Comparison of ENCODE assay signal across 25 cellular contexts in the genomic region with DNA sequence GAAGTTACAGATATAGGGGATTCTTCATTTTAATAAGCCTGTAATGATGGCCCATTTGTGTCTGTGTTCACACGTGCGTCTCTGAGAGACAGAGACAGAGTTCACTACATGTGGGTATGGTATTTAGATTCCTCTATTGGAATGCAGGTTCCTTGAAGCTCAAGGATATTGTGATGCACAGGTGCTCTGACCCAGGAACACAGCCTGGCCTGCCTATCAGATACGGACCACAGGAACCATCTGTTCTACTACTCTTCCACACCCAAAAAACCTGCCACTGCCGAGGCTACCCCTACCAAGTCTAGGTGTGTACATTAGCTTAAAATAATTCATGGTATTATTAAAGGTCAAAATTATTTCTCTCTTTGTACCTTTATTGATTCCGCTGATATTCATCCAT.
"Had no signal": no experiment of that assay in that cellular context is flagged by ENCODE, and none has a peak within 500 bp of the region (broad histone marks: within the 10 kb centered on the region; RNA-seq: fewer than 3 reads in every experiment).

No MANE protein-coding gene starts in this region.

- H3K4me1 ChIP-seq: colonic mucosa, heart left ventricle had no signal

- H3K36me3 ChIP-seq: brain microvascular endothelial cell, colonic mucosa, heart left ventricle had no signal

- H3K9me3 ChIP-seq: colonic mucosa, heart left ventricle had no signal

- ATAC-seq: activated naive CD4-positive, alpha-beta T cell treated with anti-CD3 and anti-CD28 coated beads, Interleukin-2, amount 50 U/mL, for 72 hours; activated T-cell treated with anti-CD3 and anti-CD28 coated beads, Interleukin-2, amount 50 U/mL, for 72 hours; esophagus mucosa; heart left ventricle; WTC11 had no signal

- DNase-seq: activated CD4-positive, alpha-beta memory T cell treated with anti-CD3 and anti-CD28 coated beads, Interleukin-2, amount 10 ng/mL, durations not matched to agents 7 days and 5 days; activated CD4-positive, alpha-beta T cell treated with anti-CD3 and anti-CD28 coated beads for 1 hour; activated CD4-positive, alpha-beta T cell treated with anti-CD3 and anti-CD28 coated beads for 4 hours; activated CD4-positive, alpha-beta T cell treated with anti-CD3 and anti-CD28 coated beads, Interleukin-2, amount 10 ng/mL, durations not matched to agents 7 days and 5 days; activated CD4-positive, alpha-beta T cell treated with anti-CD3 and anti-CD28 coated beads, Interleukin-2, amount 50 U/mL, for 4 hours; activated CD8-positive, alpha-beta memory T cell treated with anti-CD3 and anti-CD28 coated beads, Interleukin-2, amount 50 U/mL, for 48 hours; activated gamma-delta T cell; activated naive CD4-positive, alpha-beta T cell; activated naive CD4-positive, alpha-beta T cell treated with anti-CD3 and anti-CD28 coated beads, Interleukin-2, amount 10 ng/mL, durations not matched to agents 7 days and 5 days; activated naive CD8-positive, alpha-beta T cell treated with anti-CD3 and anti-CD28 coated beads, Interleukin-2, amount 10 ng/mL, durations not matched to agents 7 days and 5 days; activated T-cell treated with anti-CD3 and anti-CD28 coated beads for 4 hours; activated T-cell treated with anti-CD3 and anti-CD28 coated beads, Interleukin-2, amount 50 U/mL, for 24 hours; activated T-cell treated with anti-CD3 and anti-CD28 coated beads, Interleukin-2, amount 50 U/mL, for 72 hours; brain microvascular endothelial cell; colonic mucosa; effector memory CD4-positive, alpha-beta T cell; endodermal cell; foreskin fibroblast; glutamatergic neuron; heart left ventricle; T-helper 2 cell had no signal

- H3K27ac ChIP-seq: brain microvascular endothelial cell, colonic mucosa, dorsolateral prefrontal cortex, heart left ventricle had no signal

- H3K27me3 ChIP-seq: brain microvascular endothelial cell, colonic mucosa, dorsolateral prefrontal cortex had no signal

- H3K4me3 ChIP-seq: colonic mucosa, dorsolateral prefrontal cortex, heart left ventricle had no signal
